21 cellular contexts compared by ENCODE assay signal in the genomic region with DNA sequence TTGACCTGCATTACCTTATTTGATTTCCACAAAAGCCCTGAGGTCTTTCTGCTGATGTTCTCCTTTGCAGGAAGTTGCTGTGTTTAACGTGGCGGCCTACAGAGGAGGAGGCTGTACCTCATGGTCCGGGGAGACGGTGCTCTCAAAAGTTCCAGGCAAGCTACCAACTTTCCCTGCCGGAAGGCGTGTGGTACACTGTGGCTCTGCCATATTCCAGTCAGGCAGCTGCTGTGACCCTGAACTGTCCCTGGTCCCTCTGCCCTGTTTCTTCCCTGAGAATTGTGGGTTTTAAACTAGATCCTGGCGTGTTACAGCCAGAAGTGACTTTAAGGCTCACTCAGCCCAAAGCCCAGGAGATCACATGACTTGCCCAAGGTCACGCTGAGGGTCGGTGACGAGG.
"Had no signal": no experiment of that assay in that cellular context is flagged by ENCODE, and none has a peak within 500 bp of the region (broad histone marks: within the 10 kb centered on the region; RNA-seq: fewer than 3 reads in every experiment).

No MANE protein-coding gene starts in this region.

- H3K27me3 ChIP-seq: ovary, stomach, uterus had no signal

- H3K9me3 Mint-ChIP-seq: naive thymus-derived CD8-positive, alpha-beta T cell; neural crest cell; type B pancreatic cell had no signal

- H3K36me3 ChIP-seq: esophagus squamous epithelium, gastroesophageal sphincter, ovary, stomach, uterus had no signal

- H3K4me1 Mint-ChIP-seq: naive thymus-derived CD8-positive, alpha-beta T cell had no signal

- H3K27ac ChIP-seq: epithelial cell of prostate, esophagus squamous epithelium, gastroesophageal sphincter, hepatocyte, ovary, stomach, uterus had no signal

- H3K36me3 Mint-ChIP-seq: naive thymus-derived CD8-positive, alpha-beta T cell; type B pancreatic cell had no signal

- H3K4me3 Mint-ChIP-seq: naive thymus-derived CD8-positive, alpha-beta T cell; neural crest cell; type B pancreatic cell had no signal

- H3K27ac Mint-ChIP-seq: type B pancreatic cell had no signal

- DNase-seq: effector memory CD4-positive, alpha-beta T cell; esophagus squamous epithelium; foreskin fibroblast; glutamatergic neuron; kidney; left colon; mucosa of descending colon; naive thymus-derived CD8-positive, alpha-beta T cell; nucleus accumbens; ovary; stimulated activated CD4-positive, alpha-beta T cell treated with anti-CD3 and anti-CD28 coated beads, Interleukin-2, amount 100 ng/mL, for 24 hours; stimulated activated CD4-positive, alpha-beta T cell treated with anti-CD3 and anti-CD28 coated beads, Interleukin-4, amount 100 ng/mL, for 4 hours; stimulated activated naive CD4-positive, alpha-beta T cell; stomach; uterus had no signal

- H3K4me1 ChIP-seq: uterus had no signal

- H3K9me3 ChIP-seq: esophagus squamous epithelium, gastroesophageal sphincter, mucosa of descending colon, ovary, stomach, uterus had no signal

- ATAC-seq: gastroesophageal sphincter; left colon; mucosa of descending colon; naive thymus-derived CD8-positive, alpha-beta T cell; sciatic nerve had no signal

- H3K4me3 ChIP-seq: esophagus squamous epithelium, gastroesophageal sphincter, hepatocyte, mucosa of descending colon, ovary, stomach, uterus had no signal
